Comparison of ENCODE assay signal across 8 cellular contexts in the genomic region with DNA sequence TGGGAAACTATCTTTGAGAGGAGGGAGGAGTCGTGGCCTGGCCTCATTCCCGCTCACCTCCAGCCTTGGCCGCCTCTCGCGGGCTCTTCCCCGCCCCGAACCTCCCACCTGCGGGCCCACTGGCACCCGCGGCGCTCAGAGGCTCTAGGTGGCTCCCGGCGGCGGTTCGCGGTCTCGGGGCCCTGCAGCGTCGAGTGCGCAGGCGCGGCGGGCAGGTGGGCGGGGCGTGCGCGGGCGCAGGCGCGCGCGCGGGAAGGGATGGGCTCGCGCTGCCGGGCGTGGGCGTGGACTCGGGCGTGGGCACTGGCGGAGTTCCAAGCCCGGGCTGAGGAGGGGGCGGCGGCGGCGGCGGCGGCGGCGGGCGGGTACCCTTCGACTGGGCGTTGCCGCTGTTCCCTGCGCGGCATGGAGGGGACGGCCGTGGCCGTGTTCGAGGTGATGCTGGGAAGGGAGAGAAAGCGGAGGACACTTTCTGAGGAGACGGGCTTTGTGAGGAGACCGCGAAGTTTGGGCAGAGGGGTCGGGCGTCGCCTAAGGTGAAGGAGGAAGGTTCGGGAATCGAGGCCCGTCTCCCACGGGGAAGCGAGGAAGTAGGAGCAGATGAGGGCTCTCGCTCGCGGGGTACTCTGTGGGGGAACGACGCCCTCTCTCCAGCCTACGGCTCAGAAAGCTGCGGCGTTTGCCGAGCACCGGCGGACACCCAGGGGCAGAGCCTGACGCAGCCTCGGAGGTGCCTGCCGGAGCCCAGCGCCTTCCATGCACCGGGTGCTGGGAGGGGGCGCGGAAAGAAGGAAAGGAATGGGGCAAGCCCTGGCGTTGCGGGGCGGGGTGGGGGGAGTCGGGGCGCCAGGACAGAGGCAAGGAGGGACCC. TPM values are rescaled to one million over a fixed set of nuclear protein-coding genes. Genes with fewer than 3 reads are reported as not detected.
DNase-seq lines count a peak whose midpoint lies in the region; ATAC-seq, FAIRE-seq and TF ChIP-seq lines count a peak whose summit lies in the region.

No MANE protein-coding gene starts in this region.

- H3K4me3 Mint-ChIP-seq in T-helper 17 cell = peak overlapping the region; percentile 96

- H3K4me1 Mint-ChIP-seq in T-helper 17 cell = peaks cover 18% of the 10 kb centered on the region

- H3K27me3 ChIP-seq in right atrium auricular region (no peaks in the 10 kb centered on the region), uterus (no peaks in the 10 kb centered on the region)

- no peaks in the 10 kb centered on the region for H3K27me3 Mint-ChIP-seq in T-helper 17 cell

- peak overlapping the region; percentile 69 to 95 for H3K4me3 ChIP-seq in right atrium auricular region
- H3K4me3 ChIP-seq in uterus = peak overlapping the region; percentile 83 to 91

- peaks cover 2% of the 10 kb centered on the region for H3K36me3 Mint-ChIP-seq in T-helper 17 cell (ENCODE audit: low read depth)

- H3K9me3 ChIP-seq in T-helper 17 cell (ENCODE audit: control insufficient read depth, low read length, poor library complexity, severe bottlenecking) (no peaks in the 10 kb centered on the region), right atrium auricular region (no peaks in the 10 kb centered on the region), uterus (no peaks in the 10 kb centered on the region)

- ATAC-seq in HG02798 (IDR thresholded peaks at IDR 0.05; ENCODE audit: poor library complexity, unreplicated experiment) (peak; percentile 83), T-helper 17 cell (peak; percentile 92)

- DNase-seq in GM12892 (ENCODE audit: insufficient read length) (peak; percentile 98), NCI-H1694 (lab: John Stamatoyannopoulos, UW) (peak; percentile 27), T-helper 17 cell (peak; percentile 90 to 94 (median 91)), right atrium auricular region (ENCODE audit: low spot score) (peak; percentile 70), putamen (ENCODE audit: low spot score) (peak; percentile 82), uterus (peak; percentile 73 to 84)

- peak; percentile 80; the same call in 1 of the 2 replicates for TF ChIP-seq POLR2A in GM12892 (IDR thresholded peaks at IDR 0.05; ENCODE audit: low read depth, low read length)
- TF ChIP-seq POLR2A in uterus (IDR thresholded peaks at IDR 0.05) = peak; percentile 40 to 79

- peak overlapping the region; percentile 60 for H3K27ac Mint-ChIP-seq in T-helper 17 cell

- intact Hi-C loops in uterus (cut with DNase I; ENCODE audit: low total_unique reads) = no loop called here

- H3K4me1 ChIP-seq in right atrium auricular region = peaks cover 0 to 17% of the 10 kb centered on the region in 2 donors
- H3K4me1 ChIP-seq in uterus = peaks cover 0 to 6% of the 10 kb centered on the region in 2 donors

- H3K27ac ChIP-seq in angular gyrus (ENCODE audit: low read depth, low read length) (peak overlapping the region; percentile 87), right atrium auricular region (peak overlapping the region; percentile 79 to 87), uterus (peak overlapping the region; percentile 73 to 82)

- H3K36me3 ChIP-seq in right atrium auricular region (no peaks in the 10 kb centered on the region), uterus (no peaks in the 10 kb centered on the region)

- TF ChIP-seq CTCF in right atrium auricular region (IDR thresholded peaks at IDR 0.05) = no peak
- no peak for TF ChIP-seq CTCF in uterus (IDR thresholded peaks at IDR 0.05)

- peak; percentile 97 for FAIRE-seq in GM12892 (lab: Jason Lieb, UNC)

RNA-seq across cellular contexts. Expression of a gene that starts 15.7 kb away (rescaled TPM):
- polyA plus RNA-seq in GM12892 (2012; ENCODE audit: missing spikeins) = 0.06 TPM
- total RNA-seq in T-helper 17 cell = under 1 TPM in 1 of 2 donors, not detected in 1; 0.23 TPM
- 1 to 10 TPM; 3.3 to 7.7 TPM for total RNA-seq in right atrium auricular region
- 10 to 100 TPM in 1 of 4 donors, 1 to 10 TPM in 1, under 1 TPM in 2; under 0.01 to 31.0 (median 1.6) TPM for total RNA-seq in uterus

Comparison
In these comparisons a context has a peak if more than half of its experiments do, and no peak if none do; other contexts are left out.
1. Peak in every context shown above with its lines: DNase-seq, ATAC-seq, H3K4me3 ChIP-seq and H3K27ac ChIP-seq.
2. DNase-seq: peak in every context shown above with its lines; median percentile 98 in GM12892; 91 in T-helper 17 cell; 82 in putamen; 78 in uterus; 70 in right atrium auricular region; 27 in NCI-H1694.